ENCODE assay signal across 1 cellular context in genomic region chr14:94461526-94462218, GRCh38.
A peak's percentile ranks its signal among the peaks of the same experiment; 100 is the strongest.
TF ChIP-seq lines count a peak whose summit lies in the region.

No MANE protein-coding gene starts in this region.

TF ChIP-seq in HepG2, 621 proteins besides CTCF, POLR2A, EP300 and RAD21 (continues in another document):
- TF ChIP-seq DRAP1 (CRISPR knock-in tag; IDR thresholded peaks at IDR 0.05) = no peak
- no peak for TF ChIP-seq PRDM4 (CRISPR knock-in tag; IDR thresholded peaks at IDR 0.05; ENCODE audit: borderline replicate concordance)
- TF ChIP-seq TCF12 (IDR thresholded peaks at IDR 0.05) = no peak
- 0 out of 2 replicates have a peak, but pooled peaks have one; percentile 46 for TF ChIP-seq TCF12 (CRISPR knock-in tag; IDR thresholded peaks at IDR 0.05)
- TF ChIP-seq AHR (CRISPR knock-in tag; IDR thresholded peaks at IDR 0.05) = no peak
- no peak for TF ChIP-seq GMEB1 (CRISPR knock-in tag; IDR thresholded peaks at IDR 0.05; ENCODE audit: borderline replicate concordance)
- no peak for TF ChIP-seq JUNB (CRISPR knock-in tag; IDR thresholded peaks at IDR 0.05; ENCODE audit: borderline replicate concordance)
- TF ChIP-seq ZNF660 (CRISPR knock-in tag; IDR thresholded peaks at IDR 0.05; ENCODE audit: borderline replicate concordance, low read depth) = no peak
- no peak for TF ChIP-seq TEAD2 (CRISPR knock-in tag; IDR thresholded peaks at IDR 0.05)
- TF ChIP-seq ZNF280B (CRISPR knock-in tag; IDR thresholded peaks at IDR 0.05; ENCODE audit: borderline replicate concordance) = 0 out of 2 replicates have a peak, but pooled peaks have one; percentile 51
- TF ChIP-seq FOSL2 (CRISPR knock-in tag; IDR thresholded peaks at IDR 0.05) = no peak
- peak; percentile 76 for TF ChIP-seq ZNF687 (CRISPR knock-in tag; IDR thresholded peaks at IDR 0.05)
- TF ChIP-seq NCOA2 (CRISPR knock-in tag; IDR thresholded peaks at IDR 0.05) = no peak
- TF ChIP-seq ZBTB4 (CRISPR knock-in tag; IDR thresholded peaks at IDR 0.05; ENCODE audit: borderline replicate concordance) = peak; percentile 89; the same call in 1 of the 2 replicates
- no peak for TF ChIP-seq CBX1 (IDR thresholded peaks at IDR 0.05; ENCODE audit: low read depth)
- no peak for TF ChIP-seq ZUFSP (CRISPR knock-in tag; IDR thresholded peaks at IDR 0.05; ENCODE audit: borderline replicate concordance)
- TF ChIP-seq ZKSCAN5 (CRISPR knock-in tag; IDR thresholded peaks at IDR 0.05) = no peak
- TF ChIP-seq SP1 (IDR thresholded peaks at IDR 0.05) = no peak
- no peak for TF ChIP-seq SP1 (CRISPR knock-in tag; IDR thresholded peaks at IDR 0.05)
- TF ChIP-seq HIC2 (CRISPR knock-in tag; IDR thresholded peaks at IDR 0.05; ENCODE audit: low read depth) = no peak
- no peak for TF ChIP-seq ZNF670 (CRISPR knock-in tag; IDR thresholded peaks at IDR 0.05; ENCODE audit: borderline replicate concordance)
- TF ChIP-seq ZBTB2 (CRISPR knock-in tag; IDR thresholded peaks at IDR 0.05; ENCODE audit: low read depth) = no peak
- no peak for TF ChIP-seq ZNF124 (CRISPR knock-in tag; IDR thresholded peaks at IDR 0.05)
- TF ChIP-seq ZNF234 (CRISPR knock-in tag; conservative IDR thresholded peaks at IDR 0.05) = no peak
- TF ChIP-seq MTA3 (CRISPR knock-in tag; IDR thresholded peaks at IDR 0.05) = no peak
- no peak for TF ChIP-seq MTF2 (CRISPR knock-in tag; IDR thresholded peaks at IDR 0.05; ENCODE audit: borderline replicate concordance)
- no peak for TF ChIP-seq ZNF615 (CRISPR knock-in tag; IDR thresholded peaks at IDR 0.05; ENCODE audit: borderline replicate concordance)
- TF ChIP-seq ATM (IDR thresholded peaks at IDR 0.05; ENCODE audit: borderline replicate concordance) = no peak
- TF ChIP-seq ZNF577 (CRISPR knock-in tag; IDR thresholded peaks at IDR 0.05; ENCODE audit: borderline replicate concordance, low read depth) = no peak
- TF ChIP-seq TFDP1 (CRISPR knock-in tag; IDR thresholded peaks at IDR 0.05; ENCODE audit: borderline replicate concordance) = no peak
- no peak for TF ChIP-seq ZNF570 (CRISPR knock-in tag; IDR thresholded peaks at IDR 0.05; ENCODE audit: borderline replicate concordance)
- TF ChIP-seq BRCA1 (CRISPR knock-in tag; IDR thresholded peaks at IDR 0.05) = no peak
- TF ChIP-seq ZHX1 (CRISPR knock-in tag; IDR thresholded peaks at IDR 0.05; ENCODE audit: low read depth) = no peak
- TF ChIP-seq POGZ (CRISPR knock-in tag; IDR thresholded peaks at IDR 0.05) = 0 out of 2 replicates have a peak, but pooled peaks have one; percentile 48
